In genomic region chr10:97010695-97011206, GRCh38 we compare ENCODE assay signal across 29 cellular contexts.
"Had no signal": no experiment of that assay in that cellular context is flagged by ENCODE, and none has a peak within 500 bp of the region (broad histone marks: within the 10 kb centered on the region; RNA-seq: fewer than 3 reads in every experiment).

No MANE protein-coding gene starts in this region.

- H3K4me1 ChIP-seq: ascending aorta, SJCRH30 had no signal

- H3K4me3 ChIP-seq: ascending aorta, cardiac muscle cell, MG63, SJCRH30, SK-N-MC had no signal

- H3K36me3 ChIP-seq: ascending aorta, cardiac muscle cell, MG63, SJCRH30, WERI-Rb-1 had no signal

- H3K27ac Mint-ChIP-seq: activated CD4-positive, alpha-beta memory T cell treated with anti-CD3 and anti-CD28 coated beads, Interleukin-2, amount 10 ng/mL, durations not matched to agents 7 days and 5 days; activated naive CD4-positive, alpha-beta T cell treated with anti-CD3 and anti-CD28 coated beads for 36 hours; activated naive CD8-positive, alpha-beta T cell treated with anti-CD3 and anti-CD28 coated beads for 36 hours; activated T-cell treated with anti-CD3 and anti-CD28 coated beads, Interleukin-2, amount 50 U/mL, for 24 hours had no signal

- H3K4me1 Mint-ChIP-seq: central memory CD8-positive, alpha-beta T cell had no signal

- H3K4me3 Mint-ChIP-seq: activated CD4-positive, alpha-beta memory T cell treated with anti-CD3 and anti-CD28 coated beads, Interleukin-2, amount 10 ng/mL, durations not matched to agents 7 days and 5 days; activated naive CD4-positive, alpha-beta T cell treated with anti-CD3 and anti-CD28 coated beads for 36 hours; activated naive CD8-positive, alpha-beta T cell treated with anti-CD3 and anti-CD28 coated beads for 36 hours; activated T-cell treated with anti-CD3 and anti-CD28 coated beads, Interleukin-2, amount 50 U/mL, for 24 hours; central memory CD8-positive, alpha-beta T cell had no signal

- ATAC-seq: Panc1 had no signal

- H3K9me3 ChIP-seq: SJCRH30 had no signal

- H3K27ac ChIP-seq: ascending aorta, cardiac muscle cell, SJCRH30, SK-N-MC, WERI-Rb-1 had no signal

- DNase-seq: activated CD4-positive, alpha-beta memory T cell treated with anti-CD3 and anti-CD28 coated beads, Interleukin-2, amount 10 ng/mL, durations not matched to agents 7 days and 5 days; activated CD4-positive, alpha-beta T cell treated with anti-CD3 and anti-CD28 coated beads for 1 hour; activated CD4-positive, alpha-beta T cell treated with anti-CD3 and anti-CD28 coated beads for 48 hours; activated CD4-positive, CD25-positive, alpha-beta regulatory T cell; activated CD8-positive, alpha-beta memory T cell treated with anti-CD3 and anti-CD28 coated beads for 24 hours; activated gamma-delta T cell treated with Interleukin-2 at 50 U/mL for 16 hours; activated naive CD4-positive, alpha-beta T cell treated with anti-CD3 and anti-CD28 coated beads for 36 hours; activated naive CD8-positive, alpha-beta T cell treated with anti-CD3 and anti-CD28 coated beads for 36 hours; activated T-cell treated with anti-CD3 and anti-CD28 coated beads, Interleukin-2, amount 50 U/mL, for 24 hours; amniotic stem cell; Kasumi-1; KG1; MG63; MV-4-11; NCI-H1092; NCI-H1436 treated with DMSO at 0.1 percent for 48 hours; NCI-H1694 treated with DMSO at 0.1 percent for 48 hours; NCI-H2029; NCI-H345; NCI-H524 treated with DMSO at 0.1 percent for 48 hours; SHP77; SJCRH30; T1000; WERI-Rb-1 had no signal

- H3K27me3 ChIP-seq: ascending aorta, cardiac muscle cell, MG63, SJCRH30 had no signal

- H3K27me3 Mint-ChIP-seq: activated T-cell treated with anti-CD3 and anti-CD28 coated beads, Interleukin-2, amount 50 U/mL, for 24 hours; central memory CD8-positive, alpha-beta T cell had no signal
